In the genomic region with DNA sequence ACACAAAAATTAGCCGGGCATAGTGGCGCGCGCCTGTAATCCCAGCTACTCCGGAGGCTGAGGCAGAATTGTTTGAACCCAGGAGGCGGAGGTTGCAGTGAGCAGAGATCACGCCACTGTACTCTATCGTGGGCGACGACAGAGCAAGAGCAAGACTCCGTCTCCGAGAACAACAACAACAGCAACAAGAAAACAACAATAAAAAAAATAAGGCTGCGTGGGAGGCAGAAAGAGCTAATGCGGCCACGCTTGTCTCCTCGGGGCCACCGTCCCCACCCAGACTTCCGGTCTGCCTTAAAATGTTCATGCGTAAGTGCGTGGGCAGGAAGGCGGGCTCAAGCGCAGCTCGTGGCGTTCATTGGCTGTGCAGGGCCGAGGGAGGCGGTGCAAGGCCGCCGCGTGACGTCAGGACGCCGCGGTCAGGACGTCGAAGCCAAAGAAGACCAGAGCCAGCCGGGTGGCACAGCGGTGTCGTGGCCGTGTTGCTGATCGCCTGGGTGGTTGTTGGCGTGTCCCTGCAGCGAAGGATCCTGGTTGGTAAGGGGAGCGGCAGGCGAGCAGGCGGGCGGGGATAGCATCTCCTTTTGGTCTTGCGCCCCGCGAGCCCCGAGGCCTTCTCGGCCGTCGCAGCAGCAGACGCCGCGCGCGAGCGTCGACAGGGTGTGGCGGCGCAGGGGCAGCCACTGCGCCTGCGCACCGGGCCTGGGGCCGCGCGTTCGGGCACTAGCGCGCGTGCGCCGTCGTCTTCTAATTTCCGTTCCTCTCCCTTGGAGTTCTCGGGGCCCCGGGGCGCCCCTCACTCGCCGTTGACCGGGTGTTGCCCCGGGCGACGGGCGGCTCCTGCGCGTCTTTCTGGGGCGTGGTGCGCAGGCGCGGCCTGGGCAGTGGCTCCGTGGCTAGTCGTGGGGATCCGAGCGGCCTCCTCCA, we compare ENCODE assay signal across 1 cellular context.
TF ChIP-seq lines count a peak whose summit lies in the region.

A gene (plus strand): TSS at position 426 of the 927 bp plus-strand sequence. CDS start 2,146 bp downstream, outside the sequence.

TF ChIP-seq in GM12878, 131 proteins besides CTCF, POLR2A, EP300 and RAD21 (continued from another document and continues in another):
- TF ChIP-seq, protein P1, sequence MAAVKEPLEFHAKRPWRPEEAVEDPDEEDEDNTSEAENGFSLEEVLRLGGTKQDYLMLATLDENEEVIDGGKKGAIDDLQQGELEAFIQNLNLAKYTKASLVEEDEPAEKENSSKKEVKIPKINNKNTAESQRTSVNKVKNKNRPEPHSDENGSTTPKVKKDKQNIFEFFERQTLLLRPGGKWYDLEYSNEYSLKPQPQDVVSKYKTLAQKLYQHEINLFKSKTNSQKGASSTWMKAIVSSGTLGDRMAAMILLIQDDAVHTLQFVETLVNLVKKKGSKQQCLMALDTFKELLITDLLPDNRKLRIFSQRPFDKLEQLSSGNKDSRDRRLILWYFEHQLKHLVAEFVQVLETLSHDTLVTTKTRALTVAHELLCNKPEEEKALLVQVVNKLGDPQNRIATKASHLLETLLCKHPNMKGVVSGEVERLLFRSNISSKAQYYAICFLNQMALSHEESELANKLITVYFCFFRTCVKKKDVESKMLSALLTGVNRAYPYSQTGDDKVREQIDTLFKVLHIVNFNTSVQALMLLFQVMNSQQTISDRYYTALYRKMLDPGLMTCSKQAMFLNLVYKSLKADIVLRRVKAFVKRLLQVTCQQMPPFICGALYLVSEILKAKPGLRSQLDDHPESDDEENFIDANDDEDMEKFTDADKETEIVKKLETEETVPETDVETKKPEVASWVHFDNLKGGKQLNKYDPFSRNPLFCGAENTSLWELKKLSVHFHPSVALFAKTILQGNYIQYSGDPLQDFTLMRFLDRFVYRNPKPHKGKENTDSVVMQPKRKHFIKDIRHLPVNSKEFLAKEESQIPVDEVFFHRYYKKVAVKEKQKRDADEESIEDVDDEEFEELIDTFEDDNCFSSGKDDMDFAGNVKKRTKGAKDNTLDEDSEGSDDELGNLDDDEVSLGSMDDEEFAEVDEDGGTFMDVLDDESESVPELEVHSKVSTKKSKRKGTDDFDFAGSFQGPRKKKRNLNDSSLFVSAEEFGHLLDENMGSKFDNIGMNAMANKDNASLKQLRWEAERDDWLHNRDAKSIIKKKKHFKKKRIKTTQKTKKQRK (IDR thresholded peaks at IDR 0.05; ENCODE audit: low read depth, low read length) = no peak
- TF ChIP-seq MXI1 (IDR thresholded peaks at IDR 0.05; ENCODE audit: low read depth, low read length) (peak; percentile 66), EED (IDR thresholded peaks at IDR 0.05; ENCODE audit: low read depth) (no peak), NFYA (IDR thresholded peaks at IDR 0.05; ENCODE audit: borderline replicate concordance, low read depth, low read length) (no peak), HDAC2 (IDR thresholded peaks at IDR 0.05) (no peak), SMARCA5 (IDR thresholded peaks at IDR 0.05) (peak; percentile 85), ZNF622 (IDR thresholded peaks at IDR 0.05) (no peak), PML (IDR thresholded peaks at IDR 0.05; ENCODE audit: low read length) (peak; percentile 68), BACH1 (IDR thresholded peaks at IDR 0.05; ENCODE audit: borderline replicate concordance) (peak; percentile 76), CHD4 (IDR thresholded peaks at IDR 0.05) (no peak), POLR2AphosphoS2 (IDR thresholded peaks at IDR 0.05; ENCODE audit: low read depth, low read length) (peak; percentile 93), ASH2L (IDR thresholded peaks at IDR 0.05; ENCODE audit: borderline replicate concordance, low read depth) (no peak), CREB1 (IDR thresholded peaks at IDR 0.05; ENCODE audit: low read depth) (peak; percentile 96), SP1 (IDR thresholded peaks at IDR 0.05; ENCODE audit: low read depth, low read length) (peak; percentile 93), YY1 (IDR thresholded peaks at IDR 0.05; ENCODE audit: low read depth, low read length) (0 out of 2 replicates have a peak, but pooled peaks have one; percentile 6), MEF2B (IDR thresholded peaks at IDR 0.05; ENCODE audit: partially characterized antibody, poor library complexity, severe bottlenecking) (peak; percentile 24), SRF (IDR thresholded peaks at IDR 0.05; ENCODE audit: low read depth in 2 of 2, low read length in 2 of 2) (peak; percentile 99), ZNF217 (IDR thresholded peaks at IDR 0.05) (no peak), CREM (IDR thresholded peaks at IDR 0.05; ENCODE audit: low read depth) (peak; percentile 97), STAT3 (IDR thresholded peaks at IDR 0.05; ENCODE audit: low read depth, low read length) (no peak), ZNF207 (IDR thresholded peaks at IDR 0.05; ENCODE audit: borderline replicate concordance) (0 out of 2 replicates have a peak, but pooled peaks have one; percentile 48), DPF2 (IDR thresholded peaks at IDR 0.05) (peak; percentile 77), ETV6 (conservative IDR thresholded peaks at IDR 0.05 in 1 of 2, IDR thresholded peaks at IDR 0.05 in 1 of 2; ENCODE audit: borderline replicate concordance in 1 of 2, low read depth in 1 of 2) (no peak), LARP7 (IDR thresholded peaks at IDR 0.05) (peak; percentile 94), ZSCAN29 (IDR thresholded peaks at IDR 0.05) (peak; percentile 64; the same call in 1 of the 2 replicates), WRNIP1 (IDR thresholded peaks at IDR 0.05; ENCODE audit: borderline replicate concordance, low read depth, low read length) (no peak), ZNF24 (IDR thresholded peaks at IDR 0.05) (no peak), MTA3 (IDR thresholded peaks at IDR 0.05; ENCODE audit: borderline replicate concordance, low read length) (no peak)
- TF ChIP-seq, protein P2, sequence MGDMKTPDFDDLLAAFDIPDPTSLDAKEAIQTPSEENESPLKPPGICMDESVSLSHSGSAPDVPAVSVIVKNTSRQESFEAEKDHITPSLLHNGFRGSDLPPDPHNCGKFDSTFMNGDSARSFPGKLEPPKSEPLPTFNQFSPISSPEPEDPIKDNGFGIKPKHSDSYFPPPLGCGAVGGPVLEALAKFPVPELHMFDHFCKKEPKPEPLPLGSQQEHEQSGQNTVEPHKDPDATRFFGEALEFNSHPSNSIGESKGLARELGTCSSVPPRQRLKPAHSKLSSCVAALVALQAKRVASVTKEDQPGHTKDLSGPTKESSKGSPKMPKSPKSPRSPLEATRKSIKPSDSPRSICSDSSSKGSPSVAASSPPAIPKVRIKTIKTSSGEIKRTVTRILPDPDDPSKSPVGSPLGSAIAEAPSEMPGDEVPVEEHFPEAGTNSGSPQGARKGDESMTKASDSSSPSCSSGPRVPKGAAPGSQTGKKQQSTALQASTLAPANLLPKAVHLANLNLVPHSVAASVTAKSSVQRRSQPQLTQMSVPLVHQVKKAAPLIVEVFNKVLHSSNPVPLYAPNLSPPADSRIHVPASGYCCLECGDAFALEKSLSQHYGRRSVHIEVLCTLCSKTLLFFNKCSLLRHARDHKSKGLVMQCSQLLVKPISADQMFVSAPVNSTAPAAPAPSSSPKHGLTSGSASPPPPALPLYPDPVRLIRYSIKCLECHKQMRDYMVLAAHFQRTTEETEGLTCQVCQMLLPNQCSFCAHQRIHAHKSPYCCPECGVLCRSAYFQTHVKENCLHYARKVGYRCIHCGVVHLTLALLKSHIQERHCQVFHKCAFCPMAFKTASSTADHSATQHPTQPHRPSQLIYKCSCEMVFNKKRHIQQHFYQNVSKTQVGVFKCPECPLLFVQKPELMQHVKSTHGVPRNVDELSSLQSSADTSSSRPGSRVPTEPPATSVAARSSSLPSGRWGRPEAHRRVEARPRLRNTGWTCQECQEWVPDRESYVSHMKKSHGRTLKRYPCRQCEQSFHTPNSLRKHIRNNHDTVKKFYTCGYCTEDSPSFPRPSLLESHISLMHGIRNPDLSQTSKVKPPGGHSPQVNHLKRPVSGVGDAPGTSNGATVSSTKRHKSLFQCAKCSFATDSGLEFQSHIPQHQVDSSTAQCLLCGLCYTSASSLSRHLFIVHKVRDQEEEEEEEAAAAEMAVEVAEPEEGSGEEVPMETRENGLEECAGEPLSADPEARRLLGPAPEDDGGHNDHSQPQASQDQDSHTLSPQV (IDR thresholded peaks at IDR 0.05) = no peak; the same call in 1 of the 2 replicates
- TF ChIP-seq, protein P3, sequence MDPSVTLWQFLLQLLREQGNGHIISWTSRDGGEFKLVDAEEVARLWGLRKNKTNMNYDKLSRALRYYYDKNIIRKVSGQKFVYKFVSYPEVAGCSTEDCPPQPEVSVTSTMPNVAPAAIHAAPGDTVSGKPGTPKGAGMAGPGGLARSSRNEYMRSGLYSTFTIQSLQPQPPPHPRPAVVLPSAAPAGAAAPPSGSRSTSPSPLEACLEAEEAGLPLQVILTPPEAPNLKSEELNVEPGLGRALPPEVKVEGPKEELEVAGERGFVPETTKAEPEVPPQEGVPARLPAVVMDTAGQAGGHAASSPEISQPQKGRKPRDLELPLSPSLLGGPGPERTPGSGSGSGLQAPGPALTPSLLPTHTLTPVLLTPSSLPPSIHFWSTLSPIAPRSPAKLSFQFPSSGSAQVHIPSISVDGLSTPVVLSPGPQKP (IDR thresholded peaks at IDR 0.05; ENCODE audit: low read depth, low read length) = peak; percentile 99
- TF ChIP-seq, protein P4, sequence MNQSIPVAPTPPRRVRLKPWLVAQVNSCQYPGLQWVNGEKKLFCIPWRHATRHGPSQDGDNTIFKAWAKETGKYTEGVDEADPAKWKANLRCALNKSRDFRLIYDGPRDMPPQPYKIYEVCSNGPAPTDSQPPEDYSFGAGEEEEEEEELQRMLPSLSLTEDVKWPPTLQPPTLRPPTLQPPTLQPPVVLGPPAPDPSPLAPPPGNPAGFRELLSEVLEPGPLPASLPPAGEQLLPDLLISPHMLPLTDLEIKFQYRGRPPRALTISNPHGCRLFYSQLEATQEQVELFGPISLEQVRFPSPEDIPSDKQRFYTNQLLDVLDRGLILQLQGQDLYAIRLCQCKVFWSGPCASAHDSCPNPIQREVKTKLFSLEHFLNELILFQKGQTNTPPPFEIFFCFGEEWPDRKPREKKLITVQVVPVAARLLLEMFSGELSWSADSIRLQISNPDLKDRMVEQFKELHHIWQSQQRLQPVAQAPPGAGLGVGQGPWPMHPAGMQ (IDR thresholded peaks at IDR 0.05; ENCODE audit: borderline replicate concordance) = no peak
- TF ChIP-seq, protein P5, sequence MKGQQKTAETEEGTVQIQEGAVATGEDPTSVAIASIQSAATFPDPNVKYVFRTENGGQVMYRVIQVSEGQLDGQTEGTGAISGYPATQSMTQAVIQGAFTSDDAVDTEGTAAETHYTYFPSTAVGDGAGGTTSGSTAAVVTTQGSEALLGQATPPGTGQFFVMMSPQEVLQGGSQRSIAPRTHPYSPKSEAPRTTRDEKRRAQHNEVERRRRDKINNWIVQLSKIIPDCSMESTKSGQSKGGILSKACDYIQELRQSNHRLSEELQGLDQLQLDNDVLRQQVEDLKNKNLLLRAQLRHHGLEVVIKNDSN (IDR thresholded peaks at IDR 0.05; ENCODE audit: borderline replicate concordance, extremely low read length, insufficient read depth, low read depth, low read length) = no peak
- TF ChIP-seq, protein P6, sequence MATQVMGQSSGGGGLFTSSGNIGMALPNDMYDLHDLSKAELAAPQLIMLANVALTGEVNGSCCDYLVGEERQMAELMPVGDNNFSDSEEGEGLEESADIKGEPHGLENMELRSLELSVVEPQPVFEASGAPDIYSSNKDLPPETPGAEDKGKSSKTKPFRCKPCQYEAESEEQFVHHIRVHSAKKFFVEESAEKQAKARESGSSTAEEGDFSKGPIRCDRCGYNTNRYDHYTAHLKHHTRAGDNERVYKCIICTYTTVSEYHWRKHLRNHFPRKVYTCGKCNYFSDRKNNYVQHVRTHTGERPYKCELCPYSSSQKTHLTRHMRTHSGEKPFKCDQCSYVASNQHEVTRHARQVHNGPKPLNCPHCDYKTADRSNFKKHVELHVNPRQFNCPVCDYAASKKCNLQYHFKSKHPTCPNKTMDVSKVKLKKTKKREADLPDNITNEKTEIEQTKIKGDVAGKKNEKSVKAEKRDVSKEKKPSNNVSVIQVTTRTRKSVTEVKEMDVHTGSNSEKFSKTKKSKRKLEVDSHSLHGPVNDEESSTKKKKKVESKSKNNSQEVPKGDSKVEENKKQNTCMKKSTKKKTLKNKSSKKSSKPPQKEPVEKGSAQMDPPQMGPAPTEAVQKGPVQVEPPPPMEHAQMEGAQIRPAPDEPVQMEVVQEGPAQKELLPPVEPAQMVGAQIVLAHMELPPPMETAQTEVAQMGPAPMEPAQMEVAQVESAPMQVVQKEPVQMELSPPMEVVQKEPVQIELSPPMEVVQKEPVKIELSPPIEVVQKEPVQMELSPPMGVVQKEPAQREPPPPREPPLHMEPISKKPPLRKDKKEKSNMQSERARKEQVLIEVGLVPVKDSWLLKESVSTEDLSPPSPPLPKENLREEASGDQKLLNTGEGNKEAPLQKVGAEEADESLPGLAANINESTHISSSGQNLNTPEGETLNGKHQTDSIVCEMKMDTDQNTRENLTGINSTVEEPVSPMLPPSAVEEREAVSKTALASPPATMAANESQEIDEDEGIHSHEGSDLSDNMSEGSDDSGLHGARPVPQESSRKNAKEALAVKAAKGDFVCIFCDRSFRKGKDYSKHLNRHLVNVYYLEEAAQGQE (IDR thresholded peaks at IDR 0.05; ENCODE audit: low read depth, low read length) = 0 out of 2 replicates have a peak, but pooled peaks have one; percentile 10
- TF ChIP-seq, protein P7, sequence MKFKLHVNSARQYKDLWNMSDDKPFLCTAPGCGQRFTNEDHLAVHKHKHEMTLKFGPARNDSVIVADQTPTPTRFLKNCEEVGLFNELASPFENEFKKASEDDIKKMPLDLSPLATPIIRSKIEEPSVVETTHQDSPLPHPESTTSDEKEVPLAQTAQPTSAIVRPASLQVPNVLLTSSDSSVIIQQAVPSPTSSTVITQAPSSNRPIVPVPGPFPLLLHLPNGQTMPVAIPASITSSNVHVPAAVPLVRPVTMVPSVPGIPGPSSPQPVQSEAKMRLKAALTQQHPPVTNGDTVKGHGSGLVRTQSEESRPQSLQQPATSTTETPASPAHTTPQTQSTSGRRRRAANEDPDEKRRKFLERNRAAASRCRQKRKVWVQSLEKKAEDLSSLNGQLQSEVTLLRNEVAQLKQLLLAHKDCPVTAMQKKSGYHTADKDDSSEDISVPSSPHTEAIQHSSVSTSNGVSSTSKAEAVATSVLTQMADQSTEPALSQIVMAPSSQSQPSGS (IDR thresholded peaks at IDR 0.05; ENCODE audit: low read length) = no peak
- TF ChIP-seq, protein P8, sequence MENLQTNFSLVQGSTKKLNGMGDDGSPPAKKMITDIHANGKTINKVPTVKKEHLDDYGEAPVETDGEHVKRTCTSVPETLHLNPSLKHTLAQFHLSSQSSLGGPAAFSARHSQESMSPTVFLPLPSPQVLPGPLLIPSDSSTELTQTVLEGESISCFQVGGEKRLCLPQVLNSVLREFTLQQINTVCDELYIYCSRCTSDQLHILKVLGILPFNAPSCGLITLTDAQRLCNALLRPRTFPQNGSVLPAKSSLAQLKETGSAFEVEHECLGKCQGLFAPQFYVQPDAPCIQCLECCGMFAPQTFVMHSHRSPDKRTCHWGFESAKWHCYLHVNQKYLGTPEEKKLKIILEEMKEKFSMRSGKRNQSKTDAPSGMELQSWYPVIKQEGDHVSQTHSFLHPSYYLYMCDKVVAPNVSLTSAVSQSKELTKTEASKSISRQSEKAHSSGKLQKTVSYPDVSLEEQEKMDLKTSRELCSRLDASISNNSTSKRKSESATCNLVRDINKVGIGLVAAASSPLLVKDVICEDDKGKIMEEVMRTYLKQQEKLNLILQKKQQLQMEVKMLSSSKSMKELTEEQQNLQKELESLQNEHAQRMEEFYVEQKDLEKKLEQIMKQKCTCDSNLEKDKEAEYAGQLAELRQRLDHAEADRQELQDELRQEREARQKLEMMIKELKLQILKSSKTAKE (IDR thresholded peaks at IDR 0.05; ENCODE audit: low read depth, poor library complexity, severe bottlenecking) = no peak
- TF ChIP-seq, protein P9, sequence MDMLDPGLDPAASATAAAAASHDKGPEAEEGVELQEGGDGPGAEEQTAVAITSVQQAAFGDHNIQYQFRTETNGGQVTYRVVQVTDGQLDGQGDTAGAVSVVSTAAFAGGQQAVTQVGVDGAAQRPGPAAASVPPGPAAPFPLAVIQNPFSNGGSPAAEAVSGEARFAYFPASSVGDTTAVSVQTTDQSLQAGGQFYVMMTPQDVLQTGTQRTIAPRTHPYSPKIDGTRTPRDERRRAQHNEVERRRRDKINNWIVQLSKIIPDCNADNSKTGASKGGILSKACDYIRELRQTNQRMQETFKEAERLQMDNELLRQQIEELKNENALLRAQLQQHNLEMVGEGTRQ (IDR thresholded peaks at IDR 0.05; ENCODE audit: borderline replicate concordance, low read depth, low read length) = no peak
